Comparison of ENCODE assay signal across 22 cellular contexts in genomic region chrX:136076942-136077341, GRCh38.
"Had no signal": no experiment of that assay in that cellular context is flagged by ENCODE, and none has a peak within 500 bp of the region (broad histone marks: within the 10 kb centered on the region; RNA-seq: fewer than 3 reads in every experiment).

No MANE protein-coding gene starts in this region.

- H3K9ac ChIP-seq: parathyroid adenoma had no signal

- H3K4me1 ChIP-seq: esophagus muscularis mucosa, gastroesophageal sphincter, left ventricle myocardium inferior, lower lobe of right lung, parathyroid adenoma, prostate gland, right lobe of liver, stomach, transverse colon had no signal

- H3K4me3 ChIP-seq: esophagus muscularis mucosa, gastroesophageal sphincter, left ventricle myocardium inferior, lower lobe of right lung, prostate gland, right lobe of liver, stomach, thoracic aorta, transverse colon had no signal

- H3K79me2 ChIP-seq: parathyroid adenoma had no signal

- H3K27me3 ChIP-seq: esophagus muscularis mucosa, gastroesophageal sphincter, right lobe of liver, stomach, transverse colon had no signal

- H3K27ac Mint-ChIP-seq: nephron; stimulated activated memory B cell treated with anti-CD40 and anti-IgM and Interleukin-4, amounts not matched to agents 10 μg/mL and 1 μg/mL and 100 μg/mL, for 72 hours had no signal

- H3K9me3 Mint-ChIP-seq: stimulated activated memory B cell treated with anti-CD40 and anti-IgM and Interleukin-4, amounts not matched to agents 10 μg/mL and 1 μg/mL and 100 μg/mL, for 72 hours had no signal

- ATAC-seq: gastroesophageal sphincter; left cardiac atrium; lower lobe of right lung; right lobe of liver; stimulated activated memory B cell treated with anti-CD40 and anti-IgM and Interleukin-4, amounts not matched to agents 10 μg/mL and 1 μg/mL and 100 μg/mL, for 72 hours had no signal

- H3K36me3 Mint-ChIP-seq: naive B cell; stimulated activated memory B cell treated with anti-CD40 and anti-IgM and Interleukin-4, amounts not matched to agents 10 μg/mL and 1 μg/mL and 100 μg/mL, for 72 hours had no signal

- H2AFZ ChIP-seq: parathyroid adenoma had no signal

- H3K4me3 Mint-ChIP-seq: naive B cell; nephron; stimulated activated memory B cell treated with anti-CD40 and anti-IgM and Interleukin-4, amounts not matched to agents 10 μg/mL and 1 μg/mL and 100 μg/mL, for 72 hours had no signal

- H3K9me3 ChIP-seq: esophagus muscularis mucosa, gastroesophageal sphincter, left ventricle myocardium inferior, lower lobe of right lung, prostate gland, right lobe of liver, stomach, thoracic aorta, transverse colon had no signal

- H3K36me3 ChIP-seq: esophagus muscularis mucosa, gastroesophageal sphincter, left ventricle myocardium inferior, lower lobe of right lung, prostate gland, right lobe of liver, stomach, thoracic aorta, transverse colon had no signal

- H3K27ac ChIP-seq: epithelial cell of prostate, esophagus muscularis mucosa, gastroesophageal sphincter, left ventricle myocardium inferior, lower lobe of right lung, parathyroid adenoma, prostate gland, right lobe of liver, stomach, thoracic aorta, transverse colon had no signal

- DNase-seq: effector memory CD4-positive, alpha-beta T cell; glutamatergic neuron; kidney; left cardiac atrium; left ventricle myocardium inferior; lower lobe of right lung; mesenchymal stem cell; naive B cell; occipital lobe; right lobe of liver; stimulated activated CD4-positive, alpha-beta T cell treated with anti-CD3 and anti-CD28 coated beads, Interleukin-4, amount 100 ng/mL, for 1 hour; stomach; substantia nigra; transverse colon had no signal

- H3K4me1 Mint-ChIP-seq: naive B cell; nephron; stimulated activated memory B cell treated with anti-CD40 and anti-IgM and Interleukin-4, amounts not matched to agents 10 μg/mL and 1 μg/mL and 100 μg/mL, for 72 hours had no signal
